ENCODE assay signal across 31 cellular contexts in the genomic region with DNA sequence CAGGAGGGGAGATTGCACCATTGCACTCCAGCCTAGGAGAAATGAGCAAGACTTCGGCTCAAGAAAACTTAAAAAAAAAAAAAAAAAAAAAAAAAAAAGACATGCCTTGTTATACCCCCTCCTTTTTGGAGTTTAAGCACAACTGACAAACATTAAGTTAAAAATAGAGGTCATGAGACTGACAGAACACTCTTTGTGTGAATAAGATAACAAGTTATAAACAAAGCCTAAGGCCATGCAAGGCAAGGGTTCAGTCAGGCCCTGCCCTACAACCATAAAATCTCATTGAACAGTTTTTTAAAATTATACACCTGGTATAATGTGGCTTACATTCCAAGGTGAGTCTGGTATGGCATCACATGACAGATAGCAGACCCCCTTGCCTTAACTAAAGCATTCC. TPM values are rescaled to one million over a fixed set of nuclear protein-coding genes. Genes with fewer than 3 reads are reported as not detected.
"Had no signal": no experiment of that assay in that cellular context is flagged by ENCODE, and none has a peak within 500 bp of the region (broad histone marks: within the 10 kb centered on the region; RNA-seq: fewer than 3 reads in every experiment).

No MANE protein-coding gene starts in this region.

- ATAC-seq: activated naive CD4-positive, alpha-beta T cell treated with anti-CD3 and anti-CD28 coated beads, Interleukin-2, amount 50 U/mL, for 72 hours; activated naive CD8-positive, alpha-beta T cell treated with anti-CD3 and anti-CD28 coated beads, Interleukin-2, amount 50 U/mL, for 24 hours; activated T-cell treated with anti-CD3 and anti-CD28 coated beads, Interleukin-2, amount 50 U/mL, for 4 hours; T-cell had no signal

- H3K4me1 ChIP-seq: SJSA1 had no signal

- H3K4me3 ChIP-seq: cardiac muscle cell, SJSA1 had no signal

- H3K9me3 ChIP-seq: SJSA1 had no signal

- FAIRE-seq: astrocyte, RCC 7860, TTC549 had no signal

- H3K27me3 ChIP-seq: brain microvascular endothelial cell, cardiac muscle cell, SJSA1 had no signal

- DNase-seq: activated CD4-positive, alpha-beta memory T cell treated with anti-CD3 and anti-CD28 coated beads for 36 hours; activated CD4-positive, alpha-beta T cell treated with anti-CD3 and anti-CD28 coated beads, Interleukin-2, amount 10 ng/mL, durations not matched to agents 7 days and 5 days; activated CD4-positive, CD25-positive, alpha-beta regulatory T cell; activated CD8-positive, alpha-beta memory T cell treated with anti-CD3 and anti-CD28 coated beads for 24 hours; activated effector memory CD4-positive, alpha-beta T cell treated with anti-CD3 and anti-CD28 coated beads, Interleukin-2, amount 50 U/mL, for 16 hours; activated naive CD4-positive, alpha-beta T cell treated with Interleukin-2 at 50 U/mL for 16 hours; activated naive CD8-positive, alpha-beta T cell treated with anti-CD3 and anti-CD28 coated beads, Interleukin-2, amount 50 U/mL, for 24 hours; activated T-cell treated with anti-CD3 and anti-CD28 coated beads, Interleukin-2, amount 50 U/mL, for 4 hours; amniotic stem cell; brain microvascular endothelial cell; Kasumi-1; KBM-7; NCI-H1048; NCI-H1417; NCI-H1930; NCI-H2171; NCI-H226; NCI-H526 treated with DMSO at 0.1 percent for 48 hours; NK-92 treated with Interleukin-12 subunit alpha and Interleukin-12 subunit beta, amount 100 ng/mL, for 24 hours; PC-3; SHP77; T-cell; T-helper 2 cell; T1000 had no signal

- H3K36me3 ChIP-seq: brain microvascular endothelial cell, cardiac muscle cell, SJSA1 had no signal

- H3K27ac ChIP-seq: brain microvascular endothelial cell, cardiac muscle cell, SJSA1, VCaP had no signal

RNA-seq across cellular contexts. Expression of a gene that starts 39.3 kb away (rescaled TPM):
- total RNA-seq: activated CD4-positive, alpha-beta memory T cell treated with anti-CD3 and anti-CD28 coated beads for 36 hours; activated CD4-positive, alpha-beta T cell treated with anti-CD3 and anti-CD28 coated beads, Interleukin-2, amount 10 ng/mL, durations not matched to agents 7 days and 5 days; activated naive CD4-positive, alpha-beta T cell treated with anti-CD3 and anti-CD28 coated beads, Interleukin-2, amount 50 U/mL, for 72 hours; activated T-cell treated with anti-CD3 and anti-CD28 coated beads, Interleukin-2, amount 50 U/mL, for 4 hours; astrocyte; PC-3; SJSA1; T-cell had no signal

RNA-seq across cellular contexts. Expression of a gene that starts 39.4 kb away (rescaled TPM):
- total RNA-seq: activated CD4-positive, alpha-beta memory T cell treated with anti-CD3 and anti-CD28 coated beads for 36 hours; activated CD4-positive, alpha-beta T cell treated with anti-CD3 and anti-CD28 coated beads, Interleukin-2, amount 10 ng/mL, durations not matched to agents 7 days and 5 days; activated naive CD4-positive, alpha-beta T cell treated with anti-CD3 and anti-CD28 coated beads, Interleukin-2, amount 50 U/mL, for 72 hours; activated T-cell treated with anti-CD3 and anti-CD28 coated beads, Interleukin-2, amount 50 U/mL, for 4 hours; SJSA1; T-cell had no signal
